In the genomic region with DNA sequence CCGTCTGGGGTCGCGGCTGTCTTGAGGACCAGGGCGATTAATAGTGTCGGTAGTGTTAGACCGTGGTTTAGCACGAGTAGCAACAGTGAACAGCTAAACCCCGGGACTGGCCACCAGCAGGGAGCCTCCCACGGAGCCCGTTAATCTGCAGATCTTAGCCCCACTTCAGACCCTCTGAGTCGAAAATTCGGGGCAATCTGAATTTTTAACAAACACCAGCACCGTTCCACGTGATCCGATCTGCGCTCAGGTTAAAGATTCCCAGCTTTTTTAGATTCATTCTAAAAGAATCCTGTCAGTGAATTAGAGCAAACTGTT, we compare ENCODE assay signal across 8 cellular contexts. TPM values are rescaled to one million over a fixed set of nuclear protein-coding genes. Genes with fewer than 3 reads are reported as not detected.
DNase-seq lines count a peak whose midpoint lies in the region; ATAC-seq and TF ChIP-seq lines count a peak whose summit lies in the region.

No MANE protein-coding gene starts in this region.

- peak overlapping the region; percentile 95 for H3K27ac Mint-ChIP-seq in activated CD8-positive, alpha-beta T cell treated with anti-CD3 and anti-CD28 coated beads, Interleukin-2, amount 10 ng/mL, durations not matched to agents 7 days and 5 days

- no peak for TF ChIP-seq CTCF in suprapubic skin (IDR thresholded peaks at IDR 0.05)

- no peaks in the 10 kb centered on the region for H3K9me3 Mint-ChIP-seq in activated CD8-positive, alpha-beta T cell treated with anti-CD3 and anti-CD28 coated beads, Interleukin-2, amount 10 ng/mL, durations not matched to agents 7 days and 5 days (ENCODE audit: insufficient read depth)

- H3K27me3 Mint-ChIP-seq in activated CD8-positive, alpha-beta T cell treated with anti-CD3 and anti-CD28 coated beads, Interleukin-2, amount 10 ng/mL, durations not matched to agents 7 days and 5 days (ENCODE audit: low read depth), result no peaks in the 10 kb centered on the region

- 27% methylated on average over 12 of the region's 16 CpGs for WGBS in suprapubic skin

- H3K27me3 ChIP-seq in suprapubic skin, result no peaks in the 10 kb centered on the region

- POLR2A ChIA-PET in activated CD8-positive, alpha-beta T cell treated with anti-CD3 and anti-CD28 coated beads, Interleukin-2, amount 10 ng/mL, durations not matched to agents 7 days and 5 days (lab: Charles Lee), result interaction anchor here (0.7 to 1.2 kb wide), 4 partner anchors 13 to 122 kb away, joined by 3 to 4 read pairs (median 4); no protein-coding TSS in a partner anchor

- H3K4me1 ChIP-seq in suprapubic skin, result peaks cover 34% of the 10 kb centered on the region

- CTCF ChIA-PET in activated CD8-positive, alpha-beta T cell treated with anti-CD3 and anti-CD28 coated beads, Interleukin-2, amount 10 ng/mL, durations not matched to agents 7 days and 5 days (lab: Charles Lee), result interaction anchor here (2.3 kb wide), 1 partner anchor 75 kb away, joined by 12 read pairs; a partner anchor contains a TSS

- peak overlapping the region; percentile 98 for H3K4me3 Mint-ChIP-seq in activated CD8-positive, alpha-beta T cell treated with anti-CD3 and anti-CD28 coated beads, Interleukin-2, amount 10 ng/mL, durations not matched to agents 7 days and 5 days

- H3K4me1 Mint-ChIP-seq in activated CD8-positive, alpha-beta T cell treated with anti-CD3 and anti-CD28 coated beads, Interleukin-2, amount 10 ng/mL, durations not matched to agents 7 days and 5 days (ENCODE audit: low read depth), result peaks cover 33% of the 10 kb centered on the region

- no peak for ATAC-seq in activated CD8-positive, alpha-beta T cell treated with anti-CD3 and anti-CD28 coated beads, Interleukin-2, amount 10 ng/mL, durations not matched to agents 7 days and 5 days
- no peak for ATAC-seq in HG03135 (IDR thresholded peaks at IDR 0.05; ENCODE audit: unreplicated experiment)

- DNase-seq in NCI-H2196 (lab: John Stamatoyannopoulos, UW; ENCODE audit: unreplicated experiment) (peak; percentile 32), NCI-H2196 treated with DMSO at 0.1 percent for 48 hours (lab: John Stamatoyannopoulos, UW; ENCODE audit: unreplicated experiment) (no peak), suprapubic skin (ENCODE audit: low spot score in 2 of 2) (no peak), NCI-H526 treated with DMSO at 0.1 percent for 48 hours (lab: John Stamatoyannopoulos, UW) (no peak)
- no peak for DNase-seq in activated CD8-positive, alpha-beta T cell treated with anti-CD3 and anti-CD28 coated beads, Interleukin-2, amount 10 ng/mL, durations not matched to agents 7 days and 5 days
- no peak for DNase-seq in stimulated activated naive CD4-positive, alpha-beta T cell (lab: John Stamatoyannopoulos, UW)

- TF ChIP-seq EP300 in suprapubic skin (IDR thresholded peaks at IDR 0.05), result no peak

- no peak for TF ChIP-seq POLR2A in suprapubic skin (IDR thresholded peaks at IDR 0.05)

- H3K9me3 ChIP-seq in iPS-18c (ENCODE audit: control insufficient read depth, insufficient read depth, low read length) (no peaks in the 10 kb centered on the region), suprapubic skin (no peaks in the 10 kb centered on the region)

- H3K36me3 ChIP-seq in suprapubic skin, result peaks cover 11% of the 10 kb centered on the region

- peaks cover 25% of the 10 kb centered on the region for H3K36me3 Mint-ChIP-seq in activated CD8-positive, alpha-beta T cell treated with anti-CD3 and anti-CD28 coated beads, Interleukin-2, amount 10 ng/mL, durations not matched to agents 7 days and 5 days (ENCODE audit: low read depth)

- H3K27ac ChIP-seq in suprapubic skin, result peak overlapping the region; percentile 94

- peak overlapping the region; percentile 97 for H3K4me3 ChIP-seq in iPS-18c (ENCODE audit: insufficient read depth, low read depth, low read length)
- peak overlapping the region; percentile 99 for H3K4me3 ChIP-seq in suprapubic skin

RNA-seq across cellular contexts. Expression of gene ATP5F1A, which starts 0.5 kb away (rescaled TPM):
- 100 to 1,000 TPM; 377 to 385 TPM for total RNA-seq in activated CD8-positive, alpha-beta T cell treated with anti-CD3 and anti-CD28 coated beads, Interleukin-2, amount 10 ng/mL, durations not matched to agents 7 days and 5 days
- total RNA-seq in suprapubic skin, result 100 to 1,000 TPM; 250 to 584 (median 489) TPM

RNA-seq across cellular contexts. Expression of gene HAUS1, which starts 5.6 kb away (rescaled TPM):
- total RNA-seq in activated CD8-positive, alpha-beta T cell treated with anti-CD3 and anti-CD28 coated beads, Interleukin-2, amount 10 ng/mL, durations not matched to agents 7 days and 5 days, result 10 to 100 TPM; 63.7 to 65.9 TPM
- total RNA-seq in suprapubic skin, result 10 to 100 TPM; 17.0 to 43.6 (median 29.2) TPM

RNA-seq across cellular contexts. Expression of gene PSTPIP2, which starts 26.5 kb away (rescaled TPM):
- total RNA-seq in activated CD8-positive, alpha-beta T cell treated with anti-CD3 and anti-CD28 coated beads, Interleukin-2, amount 10 ng/mL, durations not matched to agents 7 days and 5 days, result 1 to 10 TPM; 7.7 to 8.5 TPM
- total RNA-seq in suprapubic skin, result 10 to 100 TPM in 2 of 4 donors, 1 to 10 TPM in 2; 7.5 to 33.6 (median 16.0) TPM
